ENCODE assay signal across 16 cellular contexts in the genomic region with DNA sequence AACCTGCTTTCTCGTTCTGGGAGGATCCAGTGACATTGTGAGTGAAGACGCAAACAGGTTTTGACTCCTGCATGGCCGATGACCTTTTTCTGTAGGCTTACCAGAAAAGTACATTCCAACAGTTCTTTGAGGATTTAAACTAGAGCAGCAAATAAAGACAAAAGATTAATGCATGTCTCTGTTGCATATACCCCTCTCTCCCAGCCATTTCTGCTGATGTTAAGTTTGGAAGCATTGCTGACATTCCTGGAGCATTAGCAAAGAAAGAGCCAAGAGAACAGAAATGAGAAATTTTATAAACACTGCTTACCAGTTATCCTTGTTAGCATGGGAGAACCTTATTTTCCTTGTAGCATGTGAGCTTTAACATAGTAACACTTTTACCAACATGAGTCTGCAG. TPM values are rescaled to one million over a fixed set of nuclear protein-coding genes. Genes with fewer than 3 reads are reported as not detected.
DNase-seq lines count a peak whose midpoint lies in the region; ATAC-seq and TF ChIP-seq lines count a peak whose summit lies in the region.
"Had no signal": no experiment of that assay in that cellular context is flagged by ENCODE, and none has a peak within 500 bp of the region (broad histone marks: within the 10 kb centered on the region; RNA-seq: fewer than 3 reads in every experiment).

No MANE protein-coding gene starts in this region.

- H3K27me3 Mint-ChIP-seq in osteocyte (ENCODE audit: unreplicated experiment), result no peaks in the 10 kb centered on the region

- TF ChIP-seq CTCF in fibroblast of pulmonary artery (IDR thresholded peaks at IDR 0.05; ENCODE audit: low read length, missing control alignments) (no peak), osteocyte (IDR thresholded peaks at IDR 0.05) (no peak)

- H3K9me3 Mint-ChIP-seq in osteocyte (ENCODE audit: unreplicated experiment), result no peaks in the 10 kb centered on the region
- H3K9me3 Mint-ChIP-seq: nephron progenitor cell had no signal

- no peak overlapping the region for H3K9ac ChIP-seq in adipocyte (ENCODE audit: low read length)

- peaks cover 40% of the 10 kb centered on the region for H3K36me3 Mint-ChIP-seq in osteocyte (ENCODE audit: unreplicated experiment)

- peak; percentile 57 for DNase-seq in GM03348 (ENCODE audit: low spot score)
- peak; percentile 72 for DNase-seq in adipocyte (ENCODE audit: low read depth)
- peak; percentile 57 for DNase-seq in fibroblast of pulmonary artery (ENCODE audit: low read depth)
- no peak for DNase-seq in osteocyte (ENCODE audit: extremely low spot score, unreplicated experiment)
- no peak for DNase-seq in NCI-H187 (lab: John Stamatoyannopoulos, UW)
- no peak for DNase-seq in NCI-H128 (lab: John Stamatoyannopoulos, UW; ENCODE audit: unreplicated experiment)
- DNase-seq: activated CD4-positive, CD25-positive, alpha-beta regulatory T cell; activated effector memory CD4-positive, alpha-beta T cell treated with Interleukin-2 at 50 U/mL for 16 hours; body of pancreas; DMS53; esophagus squamous epithelium; NCI-H774; nephron progenitor cell had no signal

- peaks cover 14% of the 10 kb centered on the region for H3K4me1 ChIP-seq in adipocyte (ENCODE audit: control insufficient read depth, insufficient read depth, low read length)
- H3K4me1 ChIP-seq: body of pancreas had no signal

- peak overlapping the region; percentile 80 for H3K27ac Mint-ChIP-seq in osteocyte (ENCODE audit: unreplicated experiment)
- H3K27ac Mint-ChIP-seq: nephron progenitor cell had no signal

- H3K9me3 ChIP-seq in adipocyte (ENCODE audit: control insufficient read depth, low read length), result no peaks in the 10 kb centered on the region
- H3K9me3 ChIP-seq: body of pancreas, esophagus squamous epithelium had no signal

- no peaks in the 10 kb centered on the region for H3K27me3 ChIP-seq in adipocyte (replicated peaks; ENCODE audit: control insufficient read depth, insufficient read depth, low read length)
- H3K27me3 ChIP-seq: body of pancreas, esophagus squamous epithelium had no signal

- ATAC-seq in HG03469 (IDR thresholded peaks at IDR 0.05; ENCODE audit: unreplicated experiment) (no peak), HG03045 (IDR thresholded peaks at IDR 0.05; ENCODE audit: unreplicated experiment) (no peak)
- ATAC-seq: body of pancreas had no signal

- H3K4me3 ChIP-seq in adipocyte (ENCODE audit: low read length) (peak overlapping the region; percentile 26), fibroblast of pulmonary artery (replicated peaks; ENCODE audit: low read depth, low read length) (no peak overlapping the region)
- H3K4me3 ChIP-seq: body of pancreas, esophagus squamous epithelium, lung had no signal

- H3K36me3 ChIP-seq in adipocyte (ENCODE audit: control insufficient read depth, insufficient read depth, low read length, severe bottlenecking), result peaks cover 52% of the 10 kb centered on the region

- peaks cover 21% of the 10 kb centered on the region for H3K4me1 Mint-ChIP-seq in osteocyte (ENCODE audit: unreplicated experiment)

- H3K4me3 Mint-ChIP-seq in osteocyte (ENCODE audit: unreplicated experiment), result no peak overlapping the region
- H3K4me3 Mint-ChIP-seq: nephron progenitor cell had no signal

RNA-seq across cellular contexts. Expression of gene SIAH1, which starts 49.3 kb away (rescaled TPM):
- 29.4 and 32.2 TPM in 2 replicates for total RNA-seq in osteocyte

Comparison
In these comparisons a context has a peak if more than half of its experiments do, and no peak if none do; other contexts are left out.
1. DNase-seq: peak in GM03348 (single experiment), adipocyte (single experiment) and fibroblast of pulmonary artery (single experiment); none in osteocyte (single experiment), NCI-H187 (0 of 2) and NCI-H128 (single experiment).